ENCODE assay signal across 16 cellular contexts in genomic region chr2:109703076-109703475, GRCh38.
A peak's percentile ranks its signal among the peaks of the same experiment; 100 is the strongest.
DNase-seq lines count a peak whose midpoint lies in the region; ATAC-seq and TF ChIP-seq lines count a peak whose summit lies in the region.
"Had no signal": no experiment of that assay in that cellular context is flagged by ENCODE, and none has a peak within 500 bp of the region (broad histone marks: within the 10 kb centered on the region; RNA-seq: fewer than 3 reads in every experiment).

No MANE protein-coding gene starts in this region.

- H3K27me3 ChIP-seq in PC-3 (ENCODE audit: low read length) (no peaks in the 10 kb centered on the region), right lobe of liver (no peaks in the 10 kb centered on the region)

- WGBS in right lobe of liver (ENCODE audit: insufficient coverage, low coverage, low lambda C conversion rate, missing lambda C conversion rate): 40% methylated on average over 7 of the region's 7 CpGs

- intact Hi-C loops in PC-3 (cut with micrococcal nuclease) (no loop called here), right lobe of liver (cut with DNase I) (no loop called here)

- H3K36me3 ChIP-seq in PC-3 (ENCODE audit: low read depth, low read length): no peaks in the 10 kb centered on the region
- no peaks in the 10 kb centered on the region for H3K36me3 ChIP-seq in right lobe of liver

- H3K79me2 ChIP-seq in PC-3 (ENCODE audit: low read length): no peaks in the 10 kb centered on the region

- H3K9ac ChIP-seq in PC-3 (ENCODE audit: low read length): peak overlapping the region; percentile 65
- H3K9ac ChIP-seq: SK-N-SH had no signal

- ATAC-seq in PC-3: no peak
- ATAC-seq in right lobe of liver: peak; percentile 68 to 85 (median 74)
- no peak for ATAC-seq in GM18907 (IDR thresholded peaks at IDR 0.05; ENCODE audit: unreplicated experiment)
- ATAC-seq in GM18868 (IDR thresholded peaks at IDR 0.05; ENCODE audit: unreplicated experiment): no peak
- ATAC-seq: activated T-cell treated with anti-CD3 and anti-CD28 coated beads, Interleukin-2, amount 50 U/mL, for 4 hours had no signal

- H3K9me3 ChIP-seq in PC-3 (ENCODE audit: low read length) (no peaks in the 10 kb centered on the region), right lobe of liver (no peaks in the 10 kb centered on the region)
- H3K9me3 ChIP-seq: SK-N-SH had no signal

- POLR2A ChIA-PET in PC-3 (lab: Charles Lee; ENCODE audit: unreplicated experiment): interaction anchor here (0.6 to 1.2 kb wide), 2 partner anchors 89 to 114 kb away, joined by 4 to 13 read pairs; partner anchors contain the start of genes SEPTIN10 and SOWAHC

- peak overlapping the region; percentile 78 for H3K4me2 ChIP-seq in PC-3 (ENCODE audit: low read length)
- H3K4me2 ChIP-seq: SK-N-SH had no signal

- 0 out of 2 replicates have a peak overlapping the region, but pooled peaks have one; percentile 23 for H2AFZ ChIP-seq in PC-3 (ENCODE audit: low read length)

- peaks cover 46% of the 10 kb centered on the region for H3K4me1 ChIP-seq in PC-3 (ENCODE audit: insufficient read depth, low read length)
- H3K4me1 ChIP-seq in right lobe of liver: peaks cover 0 to 11% (median 0%) of the 10 kb centered on the region in 4 donors

- TF ChIP-seq CTCF in PC-3 (conservative IDR thresholded peaks at IDR 0.05; ENCODE audit: low read depth, low read length): no peak
- TF ChIP-seq CTCF in epithelial cell of esophagus (IDR thresholded peaks at IDR 0.05; ENCODE audit: insufficient read depth, low read depth, low read length, missing control alignments): no peak
- no peak for TF ChIP-seq CTCF in right lobe of liver (IDR thresholded peaks at IDR 0.05)

- no peaks in the 10 kb centered on the region for H3K9me2 ChIP-seq in PC-3 (replicated peaks; ENCODE audit: low read length)
- H3K9me2 ChIP-seq: SK-N-SH had no signal

- H3F3A ChIP-seq in PC-3 (ENCODE audit: low read length, unreplicated experiment): no peaks in the 10 kb centered on the region

- TF ChIP-seq POLR2A in right lobe of liver (IDR thresholded peaks at IDR 0.05): peak; percentile 55

- H3K27ac ChIP-seq in PC-3 (ENCODE audit: low read length) (peak overlapping the region; percentile 95), right lobe of liver (peak overlapping the region in 1 of 3 donors; percentile 53)

- in situ Hi-C loops in ACHN (cut with HindIII; ENCODE audit: low pct_ligation_motif_present, low pct_unique_long_range_greater_than_20kb, low sequenced_read_pairs): no loop called here

- DNase-seq in AG20443 (ENCODE audit: low spot score): peak; percentile 71
- peak; percentile 14 for DNase-seq in PC-3
- peak; percentile 81 for DNase-seq in epithelial cell of esophagus (ENCODE audit: low read depth)
- DNase-seq in right lobe of liver: no peak
- DNase-seq in NCI-H1092 (lab: John Stamatoyannopoulos, UW): no peak
- no peak for DNase-seq in ACHN
- DNase-seq: activated T-cell treated with anti-CD3 and anti-CD28 coated beads, Interleukin-2, amount 50 U/mL, for 4 hours; caudate nucleus; immature natural killer cell; NCI-H1048; NCI-H2081 treated with DMSO at 0.1 percent for 48 hours; NCI-H526 treated with DMSO at 0.1 percent for 48 hours; retina; SK-N-SH had no signal

- BruUV-seq in PC-3 (replicated peaks; lab: Mats Ljungman, UMichigan): no TSS peak

- H3K4me3 ChIP-seq in PC-3 (ENCODE audit: low read length): no peak overlapping the region
- H3K4me3 ChIP-seq in epithelial cell of esophagus (ENCODE audit: low read length): no peak overlapping the region
- H3K4me3 ChIP-seq in right lobe of liver: no peak overlapping the region

- no peaks in the 10 kb centered on the region for H4K20me1 ChIP-seq in PC-3 (ENCODE audit: low read length)

- CTCF ChIA-PET in PC-3 (lab: Charles Lee): no interaction called here

Comparison
In these comparisons a context has a peak if more than half of its experiments do, and no peak if none do; other contexts are left out.
1. DNase-seq: peak in AG20443 (single experiment), PC-3 (single experiment) and epithelial cell of esophagus (single experiment); none in right lobe of liver (0 of 3), NCI-H1092 (single experiment) and ACHN (single experiment).
2. ATAC-seq: peak in right lobe of liver (4 of 4); none in PC-3 (single experiment), GM18907 (single experiment) and GM18868 (single experiment).